8 cellular contexts compared by ENCODE assay signal in the genomic region with DNA sequence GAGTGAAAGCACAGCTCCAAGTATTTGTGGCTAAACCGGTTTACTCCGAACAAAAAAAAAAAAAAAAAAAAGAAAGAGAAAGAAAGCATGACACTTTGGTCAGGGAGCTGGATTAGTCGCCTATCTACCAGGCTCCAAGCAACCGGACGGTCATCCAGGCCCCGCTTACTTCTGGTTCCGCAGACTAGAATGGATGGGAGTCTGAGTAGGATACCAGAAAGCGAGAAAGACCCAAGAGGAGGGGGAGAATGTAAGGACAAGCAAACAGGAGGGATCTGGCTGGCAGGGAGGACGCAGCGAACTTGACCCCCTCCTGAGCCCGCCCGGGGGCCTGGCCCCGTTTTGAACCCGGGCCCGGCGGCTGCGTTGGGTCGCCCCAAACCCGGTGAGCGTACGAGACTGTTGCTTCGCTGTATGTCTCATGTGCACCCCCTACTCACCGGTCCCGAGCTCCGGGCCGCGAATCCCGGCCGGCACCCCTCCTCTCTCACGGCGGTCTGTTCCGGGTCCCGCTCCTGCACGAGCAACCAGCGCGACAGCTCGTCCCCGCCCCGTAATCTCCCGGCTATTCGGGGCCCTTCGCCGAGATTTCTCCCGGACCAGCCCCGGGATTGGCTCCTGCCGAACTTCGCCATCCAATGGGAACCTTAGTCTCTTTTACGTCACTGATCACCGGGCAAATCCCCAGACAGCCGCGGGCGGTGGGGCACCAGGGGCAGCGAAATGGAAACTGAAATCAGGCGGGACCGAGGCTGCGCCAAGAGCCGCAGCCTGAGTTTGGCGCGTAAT. TPM values are rescaled to one million over a fixed set of nuclear protein-coding genes. Genes with fewer than 3 reads are reported as not detected.
DNase-seq lines count a peak whose midpoint lies in the region; ATAC-seq and TF ChIP-seq lines count a peak whose summit lies in the region.

A gene with protein sequence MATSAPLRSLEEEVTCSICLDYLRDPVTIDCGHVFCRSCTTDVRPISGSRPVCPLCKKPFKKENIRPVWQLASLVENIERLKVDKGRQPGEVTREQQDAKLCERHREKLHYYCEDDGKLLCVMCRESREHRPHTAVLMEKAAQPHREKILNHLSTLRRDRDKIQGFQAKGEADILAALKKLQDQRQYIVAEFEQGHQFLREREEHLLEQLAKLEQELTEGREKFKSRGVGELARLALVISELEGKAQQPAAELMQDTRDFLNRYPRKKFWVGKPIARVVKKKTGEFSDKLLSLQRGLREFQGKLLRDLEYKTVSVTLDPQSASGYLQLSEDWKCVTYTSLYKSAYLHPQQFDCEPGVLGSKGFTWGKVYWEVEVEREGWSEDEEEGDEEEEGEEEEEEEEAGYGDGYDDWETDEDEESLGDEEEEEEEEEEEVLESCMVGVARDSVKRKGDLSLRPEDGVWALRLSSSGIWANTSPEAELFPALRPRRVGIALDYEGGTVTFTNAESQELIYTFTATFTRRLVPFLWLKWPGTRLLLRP (minus strand): TSS at position 542 of the 789 bp plus-strand sequence. CDS start 14,303 bp downstream, outside the sequence.

- intact Hi-C loops in left lung (cut with DNase I) = no loop called here

- H3K9me3 ChIP-seq in left lung = no peaks in the 10 kb centered on the region

- peak; percentile 95 for DNase-seq in NCI-H774 (lab: John Stamatoyannopoulos, UW)
- DNase-seq in activated CD4-positive, alpha-beta T cell treated with anti-CD3 and anti-CD28 coated beads, Interleukin-2, amount 50 U/mL, for 4 hours = peak; percentile 94 to 95
- peak; percentile 98 for DNase-seq in dermis blood vessel endothelial cell
- peak; percentile 97 to 98 for DNase-seq in left lung
- DNase-seq in stimulated activated CD4-positive, alpha-beta T cell treated with anti-CD3 and anti-CD28 coated beads, Interleukin-2, amount 100 ng/mL, for 48 hours = peak; percentile 92

- ATAC-seq in GM19395 (IDR thresholded peaks at IDR 0.05; ENCODE audit: unreplicated experiment) = peak; percentile 87
- peak; percentile 77 for ATAC-seq in HG03565 (IDR thresholded peaks at IDR 0.05; ENCODE audit: unreplicated experiment)
- ATAC-seq in left lung = peak; percentile 91

- peak within 1 kb of the TSS; percentile 80 for H3K4me3 ChIP-seq in left lung

- H3K27ac ChIP-seq in C4-2B (peak within 1 kb of the TSS; percentile 93), left lung (peak within 1 kb of the TSS; percentile 96 to 97)

- H3K27me3 ChIP-seq in left lung = no peaks in the 10 kb centered on the region

- TF ChIP-seq CTCF in C4-2B (conservative IDR thresholded peaks at IDR 0.05) = no peak
- no peak for TF ChIP-seq CTCF in left lung (IDR thresholded peaks at IDR 0.05)

- H3K4me1 ChIP-seq in left lung = peaks cover 19 to 51% of the 10 kb centered on the region in 2 donors

- H3K36me3 ChIP-seq in left lung = no peaks in the 10 kb centered on the region

RNA-seq across cellular contexts. Expression of the gene that starts here (rescaled TPM):
- total RNA-seq in dermis blood vessel endothelial cell (29.3 and 39.0 TPM in 2 replicates), left lung (10 to 100 TPM; 40.0 to 51.3 TPM)

Comparison
In these comparisons a context has a peak if more than half of its experiments do, and no peak if none do; other contexts are left out.
1. Peak in every context shown above with its lines: DNase-seq, ATAC-seq, H3K4me3 ChIP-seq and H3K27ac ChIP-seq.